Comparison of ENCODE assay signal across 1 cellular context in the genomic region with DNA sequence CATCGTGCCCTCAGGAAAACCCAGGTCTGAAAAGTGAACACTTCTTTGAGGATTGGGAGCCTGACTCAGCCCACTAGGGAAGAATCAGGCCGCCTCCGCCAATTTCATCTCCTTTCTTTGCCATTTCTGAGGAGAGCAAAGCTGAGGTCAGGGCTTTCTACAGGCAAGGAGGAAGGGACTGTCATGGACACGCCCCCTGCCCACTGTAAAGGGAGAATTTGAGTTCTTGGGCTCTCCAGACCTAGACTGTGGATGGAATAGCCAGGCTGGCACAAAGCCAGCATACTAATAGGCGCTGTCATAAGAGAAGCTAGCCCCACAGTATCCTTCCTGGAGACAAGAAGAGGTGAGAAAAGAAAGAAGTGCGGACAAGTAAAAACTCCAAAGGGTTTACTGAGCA.
TF ChIP-seq lines count a peak whose summit lies in the region.

No MANE protein-coding gene starts in this region.

TF ChIP-seq in H1, 55 proteins besides CTCF, POLR2A, EP300 and RAD21 (continued from another document):
- TF ChIP-seq SAP30 (IDR thresholded peaks at IDR 0.05; ENCODE audit: insufficient read depth, insufficient replicate concordance, low read length) (no peak), TAF1 (IDR thresholded peaks at IDR 0.05; ENCODE audit: low read depth, low read length) (no peak), CREB1 (IDR thresholded peaks at IDR 0.05) (no peak), BACH1 (IDR thresholded peaks at IDR 0.05; ENCODE audit: low read length) (no peak), PHF8 (conservative IDR thresholded peaks at IDR 0.05; ENCODE audit: low read depth, low read length) (no peak), SIN3A (conservative IDR thresholded peaks at IDR 0.05 in 1 of 2, IDR thresholded peaks at IDR 0.05 in 1 of 2; ENCODE audit: low read depth in 1 of 2, low read length in 2 of 2) (no peak), TCF12 (IDR thresholded peaks at IDR 0.05; ENCODE audit: low read depth, low read length) (no peak), GTF2F1 (IDR thresholded peaks at IDR 0.05; ENCODE audit: borderline replicate concordance, low read depth, low read length) (no peak), SRF (IDR thresholded peaks at IDR 0.05; ENCODE audit: low read depth, low read length) (no peak), CHD1 (IDR thresholded peaks at IDR 0.05; ENCODE audit: low read depth, low read length) (no peak)
- TF ChIP-seq, protein P1, sequence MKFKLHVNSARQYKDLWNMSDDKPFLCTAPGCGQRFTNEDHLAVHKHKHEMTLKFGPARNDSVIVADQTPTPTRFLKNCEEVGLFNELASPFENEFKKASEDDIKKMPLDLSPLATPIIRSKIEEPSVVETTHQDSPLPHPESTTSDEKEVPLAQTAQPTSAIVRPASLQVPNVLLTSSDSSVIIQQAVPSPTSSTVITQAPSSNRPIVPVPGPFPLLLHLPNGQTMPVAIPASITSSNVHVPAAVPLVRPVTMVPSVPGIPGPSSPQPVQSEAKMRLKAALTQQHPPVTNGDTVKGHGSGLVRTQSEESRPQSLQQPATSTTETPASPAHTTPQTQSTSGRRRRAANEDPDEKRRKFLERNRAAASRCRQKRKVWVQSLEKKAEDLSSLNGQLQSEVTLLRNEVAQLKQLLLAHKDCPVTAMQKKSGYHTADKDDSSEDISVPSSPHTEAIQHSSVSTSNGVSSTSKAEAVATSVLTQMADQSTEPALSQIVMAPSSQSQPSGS (IDR thresholded peaks at IDR 0.05; ENCODE audit: low read length) = no peak
